ENCODE assay signal across 1 cellular context in the genomic region with DNA sequence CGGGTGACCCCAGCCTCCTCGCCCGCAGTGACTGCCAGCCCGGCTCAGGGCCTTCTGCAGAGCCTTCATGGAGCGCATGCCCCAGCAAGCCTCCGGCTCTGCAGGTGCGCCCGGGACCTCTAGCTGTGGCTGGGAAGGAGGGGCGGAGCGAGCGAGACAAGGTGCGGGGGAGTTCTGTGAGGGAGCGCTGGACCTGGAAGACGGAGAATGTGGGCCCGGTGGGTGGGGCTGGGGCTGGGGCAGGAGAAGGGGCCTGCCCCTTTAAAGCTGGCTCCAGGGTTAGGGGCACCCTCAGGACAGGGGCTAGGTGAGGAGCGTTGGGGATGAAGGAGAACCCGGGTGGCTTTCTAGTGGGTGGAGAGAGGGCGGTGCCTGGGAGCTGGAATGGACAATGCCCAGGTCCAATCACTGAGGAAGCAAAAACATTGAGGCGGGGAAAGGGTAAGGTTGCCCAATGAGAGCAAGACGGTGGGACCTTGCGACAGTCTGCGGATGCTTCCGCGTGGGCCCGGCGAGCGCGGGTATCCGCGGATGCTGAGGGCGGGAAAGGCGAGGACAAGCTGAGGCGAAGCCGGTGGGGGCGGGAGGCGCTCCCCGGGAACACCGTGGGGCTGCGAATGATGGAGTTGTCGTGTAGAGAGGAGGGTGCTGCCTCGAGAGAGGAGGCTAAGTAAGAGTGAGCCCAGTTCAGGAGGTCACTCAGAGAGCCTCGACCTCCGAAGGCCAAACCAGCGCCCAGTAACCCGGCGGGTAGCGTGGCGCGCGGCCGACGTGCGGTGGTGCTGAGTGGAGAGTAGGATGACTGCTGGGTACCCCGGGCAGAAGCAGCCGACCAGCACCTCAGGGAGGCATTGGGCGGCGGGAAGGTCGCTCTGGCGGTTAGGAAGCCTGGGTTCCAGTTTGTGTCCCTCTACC.
TF ChIP-seq lines count a peak whose summit lies in the region.

TSS of gene GLS2 (minus strand) at position 121 of the 915 bp plus-strand sequence. CDS start at position 78, 43 bp downstream.

TF ChIP-seq in liver, 16 proteins besides CTCF, POLR2A, EP300 and RAD21 (continued from another document):
- peak; percentile 31 to 64 for TF ChIP-seq EGR1 (IDR thresholded peaks at IDR 0.05; ENCODE audit: low read depth in 2 of 2)
